14 cellular contexts compared by ENCODE assay signal in genomic region chr7:155455776-155456516, GRCh38. TPM values are rescaled to one million over a fixed set of nuclear protein-coding genes. Genes with fewer than 3 reads are reported as not detected.
DNase-seq lines count a peak whose midpoint lies in the region; ATAC-seq and TF ChIP-seq lines count a peak whose summit lies in the region.
"Had no signal": no experiment of that assay in that cellular context is flagged by ENCODE, and none has a peak within 500 bp of the region (broad histone marks: within the 10 kb centered on the region; RNA-seq: fewer than 3 reads in every experiment).

No MANE protein-coding gene starts in this region.

- H3K27ac ChIP-seq in PC-3 (ENCODE audit: low read length) (no peak overlapping the region), endodermal cell (ENCODE audit: low read depth, low read length) (no peak overlapping the region)
- H3K27ac ChIP-seq: skin epidermis, upper lobe of left lung had no signal

- no peak for ATAC-seq in activated CD4-positive, alpha-beta T cell treated with anti-CD3 and anti-CD28 coated beads for 36 hours
- ATAC-seq in PC-3 (no peak), GM18511 (IDR thresholded peaks at IDR 0.05; ENCODE audit: unreplicated experiment) (no peak)

- no peaks in the 10 kb centered on the region for H3F3A ChIP-seq in PC-3 (ENCODE audit: low read length, unreplicated experiment)

- H2AFZ ChIP-seq in PC-3 (ENCODE audit: low read length) = peak overlapping the region; percentile 94; the same call in 1 of the 2 replicates

- peaks cover 8% of the 10 kb centered on the region; the same call in 1 of the 2 replicates for H3K4me1 ChIP-seq in PC-3 (ENCODE audit: insufficient read depth, low read length)
- H3K4me1 ChIP-seq in endodermal cell (ENCODE audit: control insufficient read depth, insufficient read depth, low read length) = peaks cover 5% of the 10 kb centered on the region

- H3K4me2 ChIP-seq in PC-3 (ENCODE audit: low read length) = peak overlapping the region; percentile 96

- H3K27me3 Mint-ChIP-seq in activated CD4-positive, alpha-beta T cell treated with anti-CD3 and anti-CD28 coated beads for 36 hours = peaks cover 67% of the 10 kb centered on the region
- H3K27me3 Mint-ChIP-seq in endodermal cell (ENCODE audit: insufficient read depth) = peaks cover 95% of the 10 kb centered on the region

- H3K27me3 ChIP-seq in PC-3 (ENCODE audit: low read length) (peaks cover 53% of the 10 kb centered on the region), endodermal cell (ENCODE audit: control insufficient read depth, insufficient read depth, low read length, poor library complexity, severe bottlenecking) (peaks cover 97% of the 10 kb centered on the region)

- no peaks in the 10 kb centered on the region for H3K36me3 Mint-ChIP-seq in activated CD4-positive, alpha-beta T cell treated with anti-CD3 and anti-CD28 coated beads for 36 hours (ENCODE audit: low read depth)
- H3K36me3 Mint-ChIP-seq in endodermal cell (ENCODE audit: low read depth) = no peaks in the 10 kb centered on the region

- intact Hi-C loops in activated CD4-positive, alpha-beta T cell treated with anti-CD3 and anti-CD28 coated beads for 36 hours (cut with DNase I, micrococcal nuclease) = loop anchor here (2.0 to 5.0 kb wide), 2 partner anchors 81 to 351 kb away; no protein-coding TSS in a partner anchor
- intact Hi-C loops in PC-3 (cut with micrococcal nuclease) = loop anchor here (5.0 kb wide), 1 partner anchor 529 kb away; no protein-coding TSS in a partner anchor

- no peak overlapping the region for H3K9ac ChIP-seq in PC-3 (ENCODE audit: low read length)
- H3K9ac ChIP-seq in endodermal cell (ENCODE audit: extremely low read depth, low read length, poor library complexity, severe bottlenecking) = no peak overlapping the region

- no peaks in the 10 kb centered on the region for H3K9me3 ChIP-seq in PC-3 (ENCODE audit: low read length)
- no peaks in the 10 kb centered on the region for H3K9me3 ChIP-seq in endodermal cell (ENCODE audit: control insufficient read depth, low read length)
- H3K9me3 ChIP-seq: upper lobe of left lung had no signal

- H3K4me3 Mint-ChIP-seq in activated CD4-positive, alpha-beta T cell treated with anti-CD3 and anti-CD28 coated beads for 36 hours = peak overlapping the region; percentile 28
- H3K4me3 Mint-ChIP-seq in endodermal cell = no peak overlapping the region

- 5 to 6% methylated on average over 10 to 22 of the region's 22 CpGs for WGBS in endodermal cell (ENCODE audit: insufficient coverage in 1 of 2, insufficient read length in 1 of 2), 2 experiments

- H3K36me3 ChIP-seq in PC-3 (ENCODE audit: low read depth, low read length) (no peaks in the 10 kb centered on the region), endodermal cell (ENCODE audit: control insufficient read depth, insufficient read depth, low read length) (no peaks in the 10 kb centered on the region)
- H3K36me3 ChIP-seq: upper lobe of left lung had no signal

- CTCF ChIA-PET in activated CD4-positive, alpha-beta T cell treated with anti-CD3 and anti-CD28 coated beads for 36 hours (lab: Charles Lee) = interaction anchor here (0.5 to 0.7 kb wide), 3 partner anchors 33 to 1543 kb away, joined by 3 to 4 read pairs (median 3); no protein-coding TSS in a partner anchor
- CTCF ChIA-PET in PC-3 (lab: Charles Lee) = no interaction called here

- POLR2A ChIA-PET in activated CD4-positive, alpha-beta T cell treated with anti-CD3 and anti-CD28 coated beads for 36 hours (lab: Charles Lee) = interaction anchor here (0.6 kb wide), 1 partner anchor 61 kb away, joined by 4 read pairs; no protein-coding TSS in a partner anchor
- POLR2A ChIA-PET in PC-3 (lab: Charles Lee; ENCODE audit: unreplicated experiment) = no interaction called here

- no peaks in the 10 kb centered on the region for H3K9me3 Mint-ChIP-seq in activated CD4-positive, alpha-beta T cell treated with anti-CD3 and anti-CD28 coated beads for 36 hours (ENCODE audit: low read depth)
- no peaks in the 10 kb centered on the region for H3K9me3 Mint-ChIP-seq in endodermal cell

- H3K4me3 ChIP-seq in PC-3 (ENCODE audit: low read length) (peak overlapping the region; percentile 70; the same call in 1 of the 2 replicates), endodermal cell (ENCODE audit: low read length) (no peak overlapping the region)

- TF ChIP-seq CTCF in PC-3 (conservative IDR thresholded peaks at IDR 0.05; ENCODE audit: low read depth, low read length) (no peak), endodermal cell (conservative IDR thresholded peaks at IDR 0.05) (no peak)

- H3K4me1 Mint-ChIP-seq in activated CD4-positive, alpha-beta T cell treated with anti-CD3 and anti-CD28 coated beads for 36 hours = peaks cover 18% of the 10 kb centered on the region
- H3K4me1 Mint-ChIP-seq in endodermal cell = peaks cover 8% of the 10 kb centered on the region

- H4K20me1 ChIP-seq in PC-3 (ENCODE audit: low read length) = no peaks in the 10 kb centered on the region

- no peak for DNase-seq in activated CD4-positive, alpha-beta T cell treated with anti-CD3 and anti-CD28 coated beads for 36 hours
- DNase-seq in activated CD4-positive, alpha-beta T cell treated with anti-CD3 and anti-CD28 coated beads, Interleukin-2, amount 50 U/mL, for 1 hour = no peak
- DNase-seq in PC-3 = no peak
- DNase-seq in endodermal cell = peak; percentile 58
- DNase-seq in retina = peak; percentile 54
- DNase-seq in NOMO-1 treated with dmso at 0.1 percent for 144 hours (lab: John Stamatoyannopoulos, UW; ENCODE audit: unreplicated experiment) = no peak
- DNase-seq in UCSD-AML1 (lab: John Stamatoyannopoulos, UW; ENCODE audit: unreplicated experiment) = no peak
- DNase-seq: activated gamma-delta T cell, NCI-H2171 had no signal

- no peaks in the 10 kb centered on the region for H3K79me2 ChIP-seq in PC-3 (ENCODE audit: low read length)

- no TSS peak for BruUV-seq in PC-3 (replicated peaks; lab: Mats Ljungman, UMichigan)

- H3K9me2 ChIP-seq in PC-3 (replicated peaks; ENCODE audit: low read length) = no peaks in the 10 kb centered on the region

- no peak overlapping the region for H3K27ac Mint-ChIP-seq in activated CD4-positive, alpha-beta T cell treated with anti-CD3 and anti-CD28 coated beads for 36 hours
- no peak overlapping the region for H3K27ac Mint-ChIP-seq in endodermal cell

RNA-seq across cellular contexts. Expression of gene EN2, which starts 2.0 kb away (rescaled TPM):
- total RNA-seq in activated CD4-positive, alpha-beta T cell treated with anti-CD3 and anti-CD28 coated beads for 36 hours = not detected
- total RNA-seq in PC-3 (2014; rRNA removed) = 2.3 and 2.4 TPM in 2 replicates
- total RNA-seq in endodermal cell = not detected
- polyA plus RNA-seq in endodermal cell (2013, experiment 1 of 2) = 16.1 TPM
- 19.3 TPM for polyA plus RNA-seq in endodermal cell (2013, experiment 2 of 2)
- total RNA-seq: MCF 10A, upper lobe of left lung had no signal
- polyA plus RNA-seq: AG04450 had no signal

Comparison
In these comparisons a context has a peak if more than half of its experiments do, and no peak if none do; other contexts are left out.
1. DNase-seq: peak in endodermal cell (single experiment) and retina (single experiment); none in activated CD4-positive, alpha-beta T cell treated with anti-CD3 and anti-CD28 coated beads for 36 hours (single experiment), activated CD4-positive, alpha-beta T cell treated with anti-CD3 and anti-CD28 coated beads, Interleukin-2, amount 50 U/mL, for 1 hour (single experiment), PC-3 (single experiment), NOMO-1 treated with dmso at 0.1 percent for 144 hours (single experiment) and UCSD-AML1 (single experiment).